8 cellular contexts compared by ENCODE assay signal in genomic region chr5:34656001-34656699, GRCh38. TPM values are rescaled to one million over a fixed set of nuclear protein-coding genes. Genes with fewer than 3 reads are reported as not detected.
DNase-seq lines count a peak whose midpoint lies in the region; ATAC-seq and TF ChIP-seq lines count a peak whose summit lies in the region.

Gene RAI14, plus strand, starts transcription at chr5:34656328. Its CDS starts 30,592 bp downstream, at chr5:34686920.

- H3K4me3 ChIP-seq in H7 (ENCODE audit: insufficient read depth, low read depth, low read length) (peak within 1 kb of the TSS; percentile 87), PC-3 (ENCODE audit: low read length) (peak within 1 kb of the TSS; percentile 97)

- no peaks in the 10 kb centered on the region for H3K9me3 ChIP-seq in PC-3 (ENCODE audit: low read length)

- H2AFZ ChIP-seq in PC-3 (ENCODE audit: low read length) = peak within 1 kb of the TSS; percentile 99

- peak within 1 kb of the TSS; percentile 98 for H3K9ac ChIP-seq in PC-3 (ENCODE audit: low read length)

- CTCF ChIA-PET in PC-3 (lab: Charles Lee) = interaction anchor here (0.6 kb wide), 1 partner anchor 119 kb away, joined by 3 read pairs; no protein-coding TSS in a partner anchor

- H3K4me1 ChIP-seq in PC-3 (ENCODE audit: insufficient read depth, low read length) = peaks cover 37% of the 10 kb centered on the region

- no TSS peak for BruUV-seq in PC-3 (replicated peaks; lab: Mats Ljungman, UMichigan)

- H4K20me1 ChIP-seq in PC-3 (ENCODE audit: low read length) = peaks cover 15% of the 10 kb centered on the region; the same call in 1 of the 2 replicates

- no peak for TF ChIP-seq CTCF in PC-3 (conservative IDR thresholded peaks at IDR 0.05; ENCODE audit: low read depth, low read length)

- intact Hi-C loops in PC-3 (cut with micrococcal nuclease) (loop anchor here (2.0 to 5.0 kb wide), 4 partner anchors 119 to 241 kb away; partner anchors contain the start of gene TTC23L), cardiac septum (cut with DNase I) (loop anchor here (5.0 to 10.0 kb wide), 4 partner anchors 91 to 181 kb away; partner anchors contain the start of gene TTC23L)

- H3K36me3 ChIP-seq in H7 (replicated peaks; ENCODE audit: control insufficient read depth, insufficient read depth, low read length) (peaks cover 2% of the 10 kb centered on the region), PC-3 (ENCODE audit: low read depth, low read length) (peaks cover 4% of the 10 kb centered on the region)

- no peaks in the 10 kb centered on the region for H3K9me2 ChIP-seq in PC-3 (replicated peaks; ENCODE audit: low read length)

- DNase-seq in Ammon's horn (ENCODE audit: low spot score) = peak; percentile 73
- DNase-seq in H7 = peak; percentile 92
- peak; percentile 86 for DNase-seq in PC-3
- DNase-seq in anterior cingulate cortex (lab: John Stamatoyannopoulos, UW) = peak in 54 of 58 donors; percentile 11 to 80 (median 60)
- DNase-seq in cardiac septum (ENCODE audit: low spot score) = peak; percentile 89
- DNase-seq in occipital lobe (lab: John Stamatoyannopoulos, UW) = peak; percentile 53
- no peak for DNase-seq in stimulated activated naive CD4-positive, alpha-beta T cell treated with Interleukin-2 at 50 U/mL for 16 hours (lab: John Stamatoyannopoulos, UW)

- H3K27ac ChIP-seq in PC-3 (ENCODE audit: low read length) = peak within 1 kb of the TSS; percentile 89

- no peaks in the 10 kb centered on the region for H3F3A ChIP-seq in PC-3 (ENCODE audit: low read length, unreplicated experiment)

- H3K27me3 ChIP-seq in H7 (ENCODE audit: control insufficient read depth, insufficient read depth, low read length) (no peaks in the 10 kb centered on the region), PC-3 (ENCODE audit: low read length) (no peaks in the 10 kb centered on the region)

- POLR2A ChIA-PET in PC-3 (lab: Charles Lee; ENCODE audit: unreplicated experiment) = interaction anchor here (0.6 to 1.8 kb wide), 3 partner anchors 26 to 70 kb away, joined by 4 to 8 read pairs (median 5); no protein-coding TSS in a partner anchor

- peak within 1 kb of the TSS; percentile 94 for H3K4me2 ChIP-seq in PC-3 (ENCODE audit: low read length)

- ATAC-seq in PC-3 (peak; percentile 71), GM19328 (IDR thresholded peaks at IDR 0.05; ENCODE audit: unreplicated experiment) (no peak)

- H3K79me2 ChIP-seq in PC-3 (ENCODE audit: low read length) = peaks cover 48% of the 10 kb centered on the region

RNA-seq across cellular contexts. Expression of gene RAI14, which starts in this region (rescaled TPM):
- 62.0 and 65.4 TPM in 2 replicates for total RNA-seq in H7 (2014; rRNA removed; shearing (Covaris generic))
- total RNA-seq in PC-3 (2014; rRNA removed) = 54.4 and 73.5 TPM in 2 replicates
- 17.5 TPM for total RNA-seq in cardiac septum
- total RNA-seq in occipital lobe = 29.3 TPM
